Comparison of ENCODE assay signal across 12 cellular contexts in genomic region chr2:63654959-63655358, GRCh38.
DNase-seq lines count a peak whose midpoint lies in the region; ATAC-seq and TF ChIP-seq lines count a peak whose summit lies in the region.
"Had no signal": no experiment of that assay in that cellular context is flagged by ENCODE, and none has a peak within 500 bp of the region (broad histone marks: within the 10 kb centered on the region; RNA-seq: fewer than 3 reads in every experiment).

No MANE protein-coding gene starts in this region.

- no peaks in the 10 kb centered on the region for H3K9me3 ChIP-seq in mammary epithelial cell (replicated peaks; ENCODE audit: insufficient read depth, low read length)

- dilution Hi-C loops in mammary epithelial cell (cut with HindIII; ENCODE audit: low sequenced_read_pairs), result no loop called here

- peaks cover 0 to 8% (median 0%) of the 10 kb centered on the region in 5 donors for H3K27me3 Mint-ChIP-seq in naive thymus-derived CD8-positive, alpha-beta T cell
- H3K27me3 Mint-ChIP-seq: activated naive CD8-positive, alpha-beta T cell treated with anti-CD3 and anti-CD28 coated beads, Interleukin-2, amount 10 ng/mL, durations not matched to agents 7 days and 5 days had no signal

- in situ Hi-C loops in mammary epithelial cell (cut with MboI; ENCODE audit: low sequenced_read_pairs in 2 of 2), result no loop called here

- H3K4me1 ChIP-seq in mammary epithelial cell (ENCODE audit: insufficient read depth, low read length), result peaks cover 5% of the 10 kb centered on the region

- H3K4me3 ChIP-seq in mammary epithelial cell (replicated peaks in 1 of 3; ENCODE audit: insufficient read depth in 1 of 3, low read depth in 2 of 3, low read length in 3 of 3), result no peak overlapping the region

- peaks cover 0 to 4% (median 2%) of the 10 kb centered on the region in 3 donors for H3K36me3 Mint-ChIP-seq in naive thymus-derived CD8-positive, alpha-beta T cell
- H3K36me3 Mint-ChIP-seq: activated naive CD8-positive, alpha-beta T cell treated with anti-CD3 and anti-CD28 coated beads, Interleukin-2, amount 10 ng/mL, durations not matched to agents 7 days and 5 days; T-cell had no signal

- H4K20me1 ChIP-seq in mammary epithelial cell (ENCODE audit: insufficient read depth, low read length), result no peaks in the 10 kb centered on the region

- no peaks in the 10 kb centered on the region for H3K4me1 Mint-ChIP-seq in naive thymus-derived CD8-positive, alpha-beta T cell
- H3K4me1 Mint-ChIP-seq: activated naive CD8-positive, alpha-beta T cell treated with anti-CD3 and anti-CD28 coated beads, Interleukin-2, amount 10 ng/mL, durations not matched to agents 7 days and 5 days; T-cell had no signal

- no TSS peak for BruUV-seq in mammary epithelial cell (replicated peaks; lab: Mats Ljungman, UMichigan)

- H3K36me3 ChIP-seq in mammary epithelial cell (ENCODE audit: insufficient read depth, low read length), result no peaks in the 10 kb centered on the region

- CTCF ChIA-PET in mammary epithelial cell (lab: Charles Lee; ENCODE audit: low non-redundant PET), result no interaction called here

- intact Hi-C loops in mammary epithelial cell (cut with micrococcal nuclease), result no loop called here

- no peaks in the 10 kb centered on the region for H3K79me2 ChIP-seq in mammary epithelial cell (ENCODE audit: insufficient read depth, low read length)

- H3K4me3 Mint-ChIP-seq in naive thymus-derived CD8-positive, alpha-beta T cell, result no peak overlapping the region
- H3K4me3 Mint-ChIP-seq: activated naive CD8-positive, alpha-beta T cell treated with anti-CD3 and anti-CD28 coated beads, Interleukin-2, amount 10 ng/mL, durations not matched to agents 7 days and 5 days; T-cell had no signal

- 83% methylated on average over 1 of the region's 1 CpG for WGBS in mammary epithelial cell (ENCODE audit: low coverage, missing lambda C conversion rate)

- no peaks in the 10 kb centered on the region for H3K27me3 ChIP-seq in mammary epithelial cell (ENCODE audit: insufficient read depth, low read length)

- ATAC-seq in GM18519 (IDR thresholded peaks at IDR 0.05; ENCODE audit: low FRiP score, unreplicated experiment), result peak; percentile 74
- ATAC-seq in HG03060 (IDR thresholded peaks at IDR 0.05; ENCODE audit: low read depth, unreplicated experiment), result peak; percentile 69
- no peak for ATAC-seq in naive thymus-derived CD8-positive, alpha-beta T cell
- ATAC-seq: T-cell had no signal

- POLR2A ChIA-PET in naive thymus-derived CD8-positive, alpha-beta T cell (lab: Charles Lee), result no interaction called here

- no peak overlapping the region for H3K27ac Mint-ChIP-seq in naive thymus-derived CD8-positive, alpha-beta T cell
- H3K27ac Mint-ChIP-seq: activated naive CD8-positive, alpha-beta T cell treated with anti-CD3 and anti-CD28 coated beads, Interleukin-2, amount 10 ng/mL, durations not matched to agents 7 days and 5 days; T-cell had no signal

- H2AFZ ChIP-seq in mammary epithelial cell (ENCODE audit: low read depth, low read length), result peak overlapping the region; percentile 48

- no peak overlapping the region for H3K27ac ChIP-seq in mammary epithelial cell (ENCODE audit: insufficient read depth, low read depth, low read length)
- H3K27ac ChIP-seq in substantia nigra (ENCODE audit: low read depth, low read length, poor library complexity, severe bottlenecking), result no peak overlapping the region
- H3K27ac ChIP-seq: epithelial cell of prostate had no signal

- H3K4me2 ChIP-seq in mammary epithelial cell (ENCODE audit: insufficient read depth, low read depth, low read length), result no peak overlapping the region

- no peak for TF ChIP-seq CTCF in mammary epithelial cell (conservative IDR thresholded peaks at IDR 0.05 in 1 of 2, IDR thresholded peaks at IDR 0.05 in 1 of 2; ENCODE audit: extremely low read depth in 1 of 2, insufficient read depth in 1 of 2, low read depth in 1 of 2, low read length in 2 of 2)

- DNase-seq in AG20443 (ENCODE audit: low spot score) (peak; percentile 25), mammary epithelial cell (peak; percentile 47), substantia nigra (lab: John Stamatoyannopoulos, UW) (no peak), retina (no peak), NCI-H1436 (lab: John Stamatoyannopoulos, UW) (no peak)
- no peak for DNase-seq in naive thymus-derived CD8-positive, alpha-beta T cell
- DNase-seq: activated naive CD8-positive, alpha-beta T cell treated with anti-CD3 and anti-CD28 coated beads, Interleukin-2, amount 10 ng/mL, durations not matched to agents 7 days and 5 days; COR-L47; T-cell had no signal

- H3K9me3 Mint-ChIP-seq in naive thymus-derived CD8-positive, alpha-beta T cell, result peaks cover 0 to 10% (median 0%) of the 10 kb centered on the region in 9 donors
- H3K9me3 Mint-ChIP-seq: T-cell had no signal

- H3K9ac ChIP-seq in mammary epithelial cell (ENCODE audit: insufficient read depth, low read length), result no peak overlapping the region

Comparison
In these comparisons a context has a peak if more than half of its experiments do, and no peak if none do; other contexts are left out.
1. DNase-seq: peak in AG20443 (single experiment) and mammary epithelial cell (single experiment); none in naive thymus-derived CD8-positive, alpha-beta T cell (0 of 10), substantia nigra (0 of 49), retina (single experiment) and NCI-H1436 (single experiment).
2. ATAC-seq: peak in GM18519 (single experiment) and HG03060 (single experiment); none in naive thymus-derived CD8-positive, alpha-beta T cell (0 of 2).